ENCODE assay signal across 1 cellular context in genomic region chr17:75872434-75873351, GRCh38.
TF ChIP-seq lines count a peak whose summit lies in the region.

No MANE protein-coding gene starts in this region.

TF ChIP-seq in HepG2, 621 proteins besides CTCF, POLR2A, EP300 and RAD21 (continued from another document and continues in another):
- TF ChIP-seq ZNF253 (CRISPR knock-in tag; IDR thresholded peaks at IDR 0.05; ENCODE audit: borderline replicate concordance) = no peak
- TF ChIP-seq ZNF746 (CRISPR knock-in tag; IDR thresholded peaks at IDR 0.05) = peak; percentile 88; the same call in 1 of the 2 replicates
- 0 out of 2 replicates have a peak, but pooled peaks have one; percentile 84 for TF ChIP-seq TRAFD1 (CRISPR knock-in tag; IDR thresholded peaks at IDR 0.05; ENCODE audit: borderline replicate concordance)
- peak; percentile 99 for TF ChIP-seq MTA1 (CRISPR knock-in tag; IDR thresholded peaks at IDR 0.05; ENCODE audit: borderline replicate concordance)
- peak; percentile 99 for TF ChIP-seq PATZ1 (CRISPR knock-in tag; IDR thresholded peaks at IDR 0.05)
- TF ChIP-seq HNF1B (CRISPR knock-in tag; IDR thresholded peaks at IDR 0.05) = peak; percentile 89
- peak; percentile 82 for TF ChIP-seq GZF1 (CRISPR knock-in tag; IDR thresholded peaks at IDR 0.05)
- TF ChIP-seq ZNF770 (CRISPR knock-in tag; IDR thresholded peaks at IDR 0.05) = 0 out of 2 replicates have a peak, but pooled peaks have one; percentile 51
- TF ChIP-seq PREB (CRISPR knock-in tag; IDR thresholded peaks at IDR 0.05) = peak; percentile 60; the same call in 1 of the 2 replicates
- no peak for TF ChIP-seq ZNF773 (CRISPR knock-in tag; IDR thresholded peaks at IDR 0.05; ENCODE audit: borderline replicate concordance)
- TF ChIP-seq ZNF510 (CRISPR knock-in tag; IDR thresholded peaks at IDR 0.05; ENCODE audit: low read depth) = no peak
- no peak for TF ChIP-seq CAMTA2 (CRISPR knock-in tag; IDR thresholded peaks at IDR 0.05; ENCODE audit: borderline replicate concordance)
- TF ChIP-seq SP5 (CRISPR knock-in tag; IDR thresholded peaks at IDR 0.05; ENCODE audit: borderline replicate concordance, low read depth) = peak; percentile 96
- TF ChIP-seq TP53 (CRISPR knock-in tag; conservative IDR thresholded peaks at IDR 0.05) = peak; percentile 89; the same call in 1 of the 2 replicates
- TF ChIP-seq ZNF431 (CRISPR knock-in tag; IDR thresholded peaks at IDR 0.05; ENCODE audit: borderline replicate concordance, low read depth) = peak; percentile 97
- peak; percentile 83 for TF ChIP-seq THAP11 (CRISPR knock-in tag; IDR thresholded peaks at IDR 0.05)
- 0 out of 2 replicates have a peak, but pooled peaks have one; percentile 26 for TF ChIP-seq ZFP36L2 (CRISPR knock-in tag; IDR thresholded peaks at IDR 0.05)
- TF ChIP-seq ARID3A (IDR thresholded peaks at IDR 0.05; ENCODE audit: low read depth, low read length) = 0 out of 2 replicates have a peak, but pooled peaks have one; percentile 28
- peak; percentile 98 for TF ChIP-seq TARDBP (CRISPR knock-in tag; IDR thresholded peaks at IDR 0.05)
- peak; percentile 66; the same call in 1 of the 2 replicates for TF ChIP-seq E2F1 (CRISPR knock-in tag; IDR thresholded peaks at IDR 0.05)
- TF ChIP-seq HOXA5 (CRISPR knock-in tag; IDR thresholded peaks at IDR 0.05) = peak; percentile 96; the same call in 1 of the 2 replicates
- no peak; the same call in 1 of the 2 replicates for TF ChIP-seq ZSCAN22 (CRISPR knock-in tag; IDR thresholded peaks at IDR 0.05)
- peak; percentile 90 for TF ChIP-seq ZFP36L1 (CRISPR knock-in tag; IDR thresholded peaks at IDR 0.05)
- peak; percentile 79; the same call in 1 of the 2 replicates for TF ChIP-seq WIZ (CRISPR knock-in tag; IDR thresholded peaks at IDR 0.05)
- TF ChIP-seq ZNF572 (CRISPR knock-in tag; IDR thresholded peaks at IDR 0.05) = peak; percentile 62; the same call in 1 of the 2 replicates
- TF ChIP-seq FUBP1 (CRISPR knock-in tag; IDR thresholded peaks at IDR 0.05; ENCODE audit: borderline replicate concordance) = no peak; the same call in none of the 2 replicates
- peak; percentile 97 for TF ChIP-seq HIC2 (CRISPR knock-in tag; IDR thresholded peaks at IDR 0.05; ENCODE audit: low read depth)
- peak; percentile 53; the same call in 1 of the 2 replicates for TF ChIP-seq PHF20 (CRISPR knock-in tag; IDR thresholded peaks at IDR 0.05)
- TF ChIP-seq ZNF577 (CRISPR knock-in tag; IDR thresholded peaks at IDR 0.05; ENCODE audit: borderline replicate concordance, low read depth) = no peak
- peak; percentile 40 for TF ChIP-seq ZNF883 (CRISPR knock-in tag; IDR thresholded peaks at IDR 0.05; ENCODE audit: not compliant biosample characterization)
- TF ChIP-seq SMAD3 (CRISPR knock-in tag; IDR thresholded peaks at IDR 0.05) = peak; percentile 89; the same call in 1 of the 2 replicates
- TF ChIP-seq SRF (IDR thresholded peaks at IDR 0.05; ENCODE audit: low read depth, low read length) = peak; percentile 67
- peak; percentile 77; the same call in 1 of the 2 replicates for TF ChIP-seq ZNF281 (CRISPR knock-in tag; IDR thresholded peaks at IDR 0.05; ENCODE audit: borderline replicate concordance)
- TF ChIP-seq ZNF138 (CRISPR knock-in tag; IDR thresholded peaks at IDR 0.05; ENCODE audit: low read depth) = peak; percentile 76; the same call in 1 of the 2 replicates
- peak; percentile 98 for TF ChIP-seq ZGPAT (CRISPR knock-in tag; IDR thresholded peaks at IDR 0.05)
